Comparison of ENCODE assay signal across 8 cellular contexts in the genomic region with DNA sequence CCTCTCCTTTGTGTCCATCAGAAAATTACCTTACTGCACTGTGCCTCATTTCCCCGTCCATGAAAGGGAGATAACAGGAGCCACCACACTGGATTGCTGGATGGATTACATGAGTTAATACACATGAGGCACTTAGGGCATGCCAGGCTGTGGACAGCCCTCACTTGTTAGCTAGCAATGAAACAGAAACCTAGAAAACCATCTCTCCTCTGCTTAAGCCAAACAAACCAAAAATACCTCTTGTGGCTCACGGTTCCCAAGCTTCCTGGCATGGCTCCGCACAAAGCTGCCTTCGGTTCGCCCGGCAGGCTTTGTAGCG. TPM values are rescaled to one million over a fixed set of nuclear protein-coding genes. Genes with fewer than 3 reads are reported as not detected.
DNase-seq lines count a peak whose midpoint lies in the region; ATAC-seq and TF ChIP-seq lines count a peak whose summit lies in the region.

No MANE protein-coding gene starts in this region.

- peak overlapping the region; percentile 77 for H3K4me2 ChIP-seq in OCI-LY3 (ENCODE audit: low read length)

- peak; percentile 35 for ATAC-seq in HG02763 (IDR thresholded peaks at IDR 0.05; ENCODE audit: unreplicated experiment)

- 3 to 9% methylated on average over 7 of the region's 7 CpGs for WGBS in ectodermal cell, 2 experiments

- H3K4me3 ChIP-seq in OCI-LY3 (ENCODE audit: low read length): peak overlapping the region; percentile 100
- peak overlapping the region; percentile 88 for H3K4me3 ChIP-seq in ectodermal cell (ENCODE audit: insufficient read depth, low read depth, low read length)
- peak overlapping the region; percentile 89 to 94 for H3K4me3 ChIP-seq in muscle layer of duodenum (ENCODE audit: low read depth in 1 of 2, low read length in 2 of 2)

- H3K27ac Mint-ChIP-seq in activated T-cell treated with anti-CD3 and anti-CD28 coated beads, Interleukin-2, amount 50 U/mL, for 24 hours: peak overlapping the region; percentile 96

- TF ChIP-seq CTCF in OCI-LY3 (IDR thresholded peaks at IDR 0.05; ENCODE audit: low read depth, low read length): no peak

- peak overlapping the region; percentile 98 for H3K4me3 Mint-ChIP-seq in activated T-cell treated with anti-CD3 and anti-CD28 coated beads, Interleukin-2, amount 50 U/mL, for 24 hours

- H3K27me3 ChIP-seq in OCI-LY3 (ENCODE audit: low read depth, low read length) (peaks cover 16% of the 10 kb centered on the region), ectodermal cell (ENCODE audit: control insufficient read depth, insufficient read depth, low read length, poor library complexity, severe bottlenecking) (peaks cover 19% of the 10 kb centered on the region), muscle layer of duodenum (ENCODE audit: low read depth, low read length) (no peaks in the 10 kb centered on the region)

- peak overlapping the region; percentile 91 for H3K9ac ChIP-seq in OCI-LY3 (ENCODE audit: low read length)

- H3K27ac ChIP-seq in OCI-LY3 (ENCODE audit: low read length) (no peak overlapping the region), ectodermal cell (ENCODE audit: insufficient read depth, low read depth, low read length, poor library complexity, severe bottlenecking) (no peak overlapping the region), muscle layer of duodenum (ENCODE audit: low read length) (peak overlapping the region; percentile 86)

- no peaks in the 10 kb centered on the region for H3K9me3 Mint-ChIP-seq in activated T-cell treated with anti-CD3 and anti-CD28 coated beads, Interleukin-2, amount 50 U/mL, for 24 hours

- DNase-seq in activated T-cell treated with anti-CD3 and anti-CD28 coated beads, Interleukin-2, amount 50 U/mL, for 24 hours: no peak
- DNase-seq in activated T-cell treated with anti-CD3 and anti-CD28 coated beads, Interleukin-2, amount 50 U/mL, for 48 hours: no peak
- no peak for DNase-seq in foreskin melanocyte
- no peak for DNase-seq in activated CD4-positive, alpha-beta T cell treated with anti-CD3 and anti-CD28 coated beads, Interleukin-2, amount 50 U/mL, for 4 hours

- peaks cover 30% of the 10 kb centered on the region for H3K4me1 Mint-ChIP-seq in activated T-cell treated with anti-CD3 and anti-CD28 coated beads, Interleukin-2, amount 50 U/mL, for 24 hours (ENCODE audit: low read depth)

- no peaks in the 10 kb centered on the region; the same call in 1 of the 2 replicates for H3K79me2 ChIP-seq in OCI-LY3 (ENCODE audit: low read length)

- H3K9me3 ChIP-seq in OCI-LY3 (ENCODE audit: insufficient read depth, low read length) (no peaks in the 10 kb centered on the region), ectodermal cell (ENCODE audit: control insufficient read depth, low read length) (no peaks in the 10 kb centered on the region), muscle layer of duodenum (ENCODE audit: control insufficient read depth in 1 of 2, low read length in 2 of 2) (no peaks in the 10 kb centered on the region)

- H3K36me3 ChIP-seq in OCI-LY3 (replicated peaks; ENCODE audit: low read depth, low read length) (no peaks in the 10 kb centered on the region), ectodermal cell (ENCODE audit: control insufficient read depth, insufficient read depth, low read length) (no peaks in the 10 kb centered on the region), muscle layer of duodenum (ENCODE audit: control insufficient read depth in 1 of 2, insufficient read depth in 2 of 2, low read length in 2 of 2) (no peaks in the 10 kb centered on the region)

- peaks cover 16% of the 10 kb centered on the region for H3K36me3 Mint-ChIP-seq in activated T-cell treated with anti-CD3 and anti-CD28 coated beads, Interleukin-2, amount 50 U/mL, for 24 hours (ENCODE audit: low read depth)

- H3K4me1 ChIP-seq in OCI-LY3 (ENCODE audit: low read length) (peaks cover 13% of the 10 kb centered on the region), ectodermal cell (ENCODE audit: control insufficient read depth, insufficient read depth, low read length) (peaks cover 6% of the 10 kb centered on the region), muscle layer of duodenum (ENCODE audit: control insufficient read depth in 1 of 2, insufficient read depth in 2 of 2, low read length in 2 of 2) (peaks cover 8 to 31% of the 10 kb centered on the region in 2 donors)

- no peaks in the 10 kb centered on the region for H4K20me1 ChIP-seq in OCI-LY3 (ENCODE audit: insufficient read depth, low read length)

- H2AFZ ChIP-seq in OCI-LY3 (ENCODE audit: low read depth, low read length): peak overlapping the region; percentile 100

- H3K27me3 Mint-ChIP-seq in activated T-cell treated with anti-CD3 and anti-CD28 coated beads, Interleukin-2, amount 50 U/mL, for 24 hours: peaks cover 11% of the 10 kb centered on the region

RNA-seq across cellular contexts. Expression of a gene that starts 0.7 kb away (rescaled TPM):
- 3.4 TPM for polyA plus RNA-seq in ectodermal cell (2013, experiment 1 of 4)
- 4.1 TPM for polyA plus RNA-seq in ectodermal cell (2013, experiment 2 of 4)
- 4.4 TPM for polyA plus RNA-seq in ectodermal cell (2013, experiment 3 of 4)
- polyA plus RNA-seq in ectodermal cell (2013, experiment 4 of 4): 4.3 TPM

RNA-seq across cellular contexts. Expression of a gene that starts 13.7 kb away (rescaled TPM):
- 5.2 TPM for polyA plus RNA-seq in ectodermal cell (2013, experiment 1 of 4)
- polyA plus RNA-seq in ectodermal cell (2013, experiment 2 of 4): 3.1 TPM
- polyA plus RNA-seq in ectodermal cell (2013, experiment 3 of 4): 4.5 TPM
- 4.7 TPM for polyA plus RNA-seq in ectodermal cell (2013, experiment 4 of 4)
